2 cellular contexts compared by ENCODE assay signal in the genomic region with DNA sequence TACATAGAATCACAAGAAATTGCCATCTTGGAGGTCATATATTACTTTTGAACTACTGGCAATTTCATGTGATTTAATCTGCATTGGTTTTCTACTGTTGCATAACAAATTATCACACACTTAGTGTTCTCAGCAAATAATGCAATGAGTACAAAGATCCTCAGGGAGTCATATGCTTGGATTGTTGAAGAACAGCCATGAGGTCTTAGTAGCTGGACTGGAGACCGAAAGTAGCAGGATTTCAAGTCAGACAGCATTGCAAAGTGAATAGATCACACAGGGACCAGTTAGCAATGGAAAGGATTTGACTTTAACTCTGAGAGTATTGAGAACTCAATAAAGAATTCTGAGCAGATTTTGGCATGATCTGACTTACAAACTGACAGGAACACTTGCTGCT.
A peak's percentile ranks its signal among the peaks of the same experiment; 100 is the strongest.
TF ChIP-seq lines count a peak whose summit lies in the region.

No MANE protein-coding gene starts in this region.

TF ChIP-seq in liver, 16 proteins besides CTCF, POLR2A, EP300 and RAD21:
- TF ChIP-seq HNF4A (conservative IDR thresholded peaks at IDR 0.05) (peak; percentile 8 to 34), TAF1 (conservative IDR thresholded peaks at IDR 0.05) (no peak), RXRA (IDR thresholded peaks at IDR 0.05) (peak in 1 of 2 donors; percentile 7)

TF ChIP-seq in HepG2, 621 proteins besides CTCF, POLR2A, EP300 and RAD21:
- TF ChIP-seq, protein P1, sequence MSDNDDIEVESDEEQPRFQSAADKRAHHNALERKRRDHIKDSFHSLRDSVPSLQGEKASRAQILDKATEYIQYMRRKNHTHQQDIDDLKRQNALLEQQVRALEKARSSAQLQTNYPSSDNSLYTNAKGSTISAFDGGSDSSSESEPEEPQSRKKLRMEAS (IDR thresholded peaks at IDR 0.05) = no peak
- TF ChIP-seq, protein P2, sequence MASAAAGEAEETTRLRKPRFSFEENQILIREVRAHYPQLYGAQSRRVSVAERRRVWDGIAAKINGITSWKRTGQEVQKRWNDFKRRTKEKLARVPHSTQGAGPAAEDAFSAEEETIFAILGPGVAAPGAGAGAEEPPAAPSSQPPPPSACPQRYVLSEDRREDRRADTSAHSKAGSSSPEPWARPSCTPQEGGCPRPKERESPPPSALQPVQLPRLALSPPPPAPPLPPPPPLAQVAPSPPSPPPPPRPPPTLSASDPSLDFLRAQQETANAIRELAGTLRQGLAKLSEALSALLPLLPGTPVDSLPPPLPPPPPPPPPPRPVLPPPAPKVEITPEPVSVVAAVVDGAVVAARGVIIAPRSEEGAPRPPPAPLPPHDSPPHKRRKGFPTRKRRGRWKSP (CRISPR knock-in tag; IDR thresholded peaks at IDR 0.05) = no peak
